Comparison of ENCODE assay signal across 18 cellular contexts in genomic region chr2:142423603-142424002, GRCh38.
A peak's percentile ranks its signal among the peaks of the same experiment; 100 is the strongest.
DNase-seq lines count a peak whose midpoint lies in the region; ATAC-seq and TF ChIP-seq lines count a peak whose summit lies in the region.
"Had no signal": no experiment of that assay in that cellular context is flagged by ENCODE, and none has a peak within 500 bp of the region (broad histone marks: within the 10 kb centered on the region; RNA-seq: fewer than 3 reads in every experiment).

No MANE protein-coding gene starts in this region.

- DNase-seq in MV-4-11 (lab: John Stamatoyannopoulos, UW): no peak
- DNase-seq in COR-L47 (lab: John Stamatoyannopoulos, UW): no peak
- no peak for DNase-seq in retina
- DNase-seq in ACHN: no peak
- DNase-seq: 8988T; C1 segment of cervical spinal cord; Caco-2; CD4-positive, alpha-beta memory T cell; DMS153; DND-41; GM23248; H7; HCEC 1CT had no signal

- 0 out of 2 replicates have a peak overlapping the region, but pooled peaks have one; percentile 3 for H3K27ac ChIP-seq in VCaP
- H3K27ac ChIP-seq: A549, GM23248 had no signal

- TF ChIP-seq CTCF in VCaP (conservative IDR thresholded peaks at IDR 0.05): no peak

- in situ Hi-C loops in ACHN (cut with HindIII; ENCODE audit: low pct_ligation_motif_present, low pct_unique_long_range_greater_than_20kb, low sequenced_read_pairs): no loop called here

- ATAC-seq in HG02642 (IDR thresholded peaks at IDR 0.05; ENCODE audit: poor library complexity, unreplicated experiment) (peak; percentile 48), HG03354 (IDR thresholded peaks at IDR 0.05; ENCODE audit: poor library complexity, severe bottlenecking, unreplicated experiment) (peak; percentile 43)
- ATAC-seq: GM12878 had no signal
